In the genomic region with DNA sequence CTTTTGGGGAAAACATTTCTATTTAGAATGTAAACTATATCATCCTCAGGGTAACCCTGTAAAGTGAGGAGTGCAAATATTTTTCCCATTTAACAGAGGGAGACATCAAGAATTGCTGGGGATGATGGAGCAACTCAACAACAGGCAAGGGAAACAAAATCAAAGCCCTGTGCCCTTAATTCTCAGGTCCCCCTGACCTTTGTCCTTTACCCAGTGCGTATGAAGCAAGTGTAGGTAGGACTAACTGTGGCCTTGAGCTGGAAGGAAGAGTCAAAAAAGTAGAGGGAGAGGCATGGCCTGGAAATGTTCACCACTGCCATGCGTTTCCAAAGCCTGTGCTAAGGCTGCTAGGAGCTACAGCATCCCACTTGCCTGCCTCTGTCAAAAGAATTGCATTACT, we compare ENCODE assay signal across 20 cellular contexts.
DNase-seq lines count a peak whose midpoint lies in the region; ATAC-seq and TF ChIP-seq lines count a peak whose summit lies in the region.
"Had no signal": no experiment of that assay in that cellular context is flagged by ENCODE, and none has a peak within 500 bp of the region (broad histone marks: within the 10 kb centered on the region; RNA-seq: fewer than 3 reads in every experiment).

No MANE protein-coding gene starts in this region.

- no peak overlapping the region for H2AK5ac ChIP-seq in trophoblast cell (ENCODE audit: low read length)

- H2AFZ ChIP-seq in trophoblast cell (ENCODE audit: insufficient read depth, low read length, poor library complexity) = no peak overlapping the region

- H3K27me3 Mint-ChIP-seq in Calu3 (ENCODE audit: unreplicated experiment) = no peaks in the 10 kb centered on the region
- H3K27me3 Mint-ChIP-seq: CD4-positive, CD25-positive, alpha-beta regulatory T cell had no signal

- H3K14ac ChIP-seq in trophoblast cell (ENCODE audit: low read length) = no peak overlapping the region

- H3K9ac ChIP-seq in trophoblast cell (ENCODE audit: low read length) = no peak overlapping the region

- intact Hi-C loops in right lobe of liver (cut with DNase I) (no loop called here), Calu3 (cut with micrococcal nuclease; ENCODE audit: unreplicated experiment) (no loop called here)

- H4K91ac ChIP-seq in trophoblast cell (ENCODE audit: low read depth, low read length) = peak overlapping the region; percentile 19

- WGBS in right lobe of liver (ENCODE audit: insufficient coverage, low coverage, low lambda C conversion rate, missing lambda C conversion rate) = 27% methylated on average over 2 of the region's 2 CpGs
- no CpG with 5 or more reads among the region's 2 CpGs for WGBS in trophoblast cell (ENCODE audit: extremely low coverage, insufficient coverage, insufficient read length)

- H3K9me3 ChIP-seq in right lobe of liver (no peaks in the 10 kb centered on the region), trophoblast cell (ENCODE audit: insufficient read depth, low read depth, low read length) (no peaks in the 10 kb centered on the region)
- H3K9me3 ChIP-seq: Caco-2, HAP-1 had no signal

- BruUV-seq in Calu3 (replicated peaks; lab: Mats Ljungman, UMichigan) = no TSS peak

- peaks cover 17% of the 10 kb centered on the region for H3K9me3 Mint-ChIP-seq in Calu3 (ENCODE audit: low read depth, unreplicated experiment)
- H3K9me3 Mint-ChIP-seq: CD8-positive, alpha-beta T cell; HFFc6 had no signal

- H3K4me3 ChIP-seq in right lobe of liver = no peak overlapping the region
- H3K4me3 ChIP-seq in trophoblast cell (ENCODE audit: low read depth, low read length) = no peak overlapping the region
- H3K4me3 ChIP-seq: GM12878, HAP-1 had no signal

- TF ChIP-seq CTCF in right lobe of liver (IDR thresholded peaks at IDR 0.05) (no peak), Calu3 (IDR thresholded peaks at IDR 0.05; ENCODE audit: unreplicated experiment) (no peak)

- H3K79me2 ChIP-seq in trophoblast cell (ENCODE audit: control insufficient read depth, insufficient read depth, low read length, poor library complexity) = peaks cover 2% of the 10 kb centered on the region

- no peak overlapping the region for H3K23ac ChIP-seq in trophoblast cell (ENCODE audit: low read length)

- H3K4me3 Mint-ChIP-seq in Calu3 (ENCODE audit: low read depth, unreplicated experiment) = no peak overlapping the region
- H3K4me3 Mint-ChIP-seq: CD4-positive, CD25-positive, alpha-beta regulatory T cell; CD8-positive, alpha-beta T cell; HFFc6 had no signal

- DNase-seq in epithelial cell of prostate (ENCODE audit: low read depth, low spot score) (no peak), left lobe of liver (ENCODE audit: low spot score) (no peak), right lobe of liver (no peak), trophoblast cell (no peak), NCI-H524 treated with DMSO at 0.1 percent for 48 hours (lab: John Stamatoyannopoulos, UW) (no peak), Calu3 (no peak), putamen (ENCODE audit: low spot score) (no peak)
- DNase-seq: C1 segment of cervical spinal cord; Caco-2; CD4-positive, CD25-positive, alpha-beta regulatory T cell; CD8-positive, alpha-beta T cell; DMS 273 treated with DMSO at 0.1 percent for 48 hours; DMS79; EL; GDM1; GOT3; HFFc6 had no signal

- no peak overlapping the region for H4K12ac ChIP-seq in trophoblast cell (ENCODE audit: low read depth, low read length)

- H3K36me3 ChIP-seq in right lobe of liver = no peaks in the 10 kb centered on the region
- H3K36me3 ChIP-seq in trophoblast cell (ENCODE audit: control insufficient read depth in 1 of 2, insufficient read depth in 2 of 2, low read length in 2 of 2) = no peaks in the 10 kb centered on the region
- H3K36me3 ChIP-seq: HAP-1 had no signal

- H3K79me1 ChIP-seq in trophoblast cell (ENCODE audit: low read length) = peaks cover 4% of the 10 kb centered on the region

- TF ChIP-seq POLR2A in right lobe of liver (IDR thresholded peaks at IDR 0.05) = no peak

- peak overlapping the region; percentile 19 for H2BK120ac ChIP-seq in trophoblast cell (ENCODE audit: insufficient read depth, low read length, poor library complexity)

- no peak overlapping the region for H4K8ac ChIP-seq in trophoblast cell (ENCODE audit: low read depth, low read length)

- CTCF ChIA-PET in Calu3 (lab: Charles Lee) = no interaction called here

- no peak overlapping the region for H3K4ac ChIP-seq in trophoblast cell (ENCODE audit: low read depth, low read length)

- ATAC-seq in left lobe of liver (peak; percentile 54), right lobe of liver (peak; percentile 28 to 76 (median 54)), HG03342 (IDR thresholded peaks at IDR 0.05; ENCODE audit: unreplicated experiment) (no peak)
- ATAC-seq: CD8-positive, alpha-beta T cell; GM12878 had no signal

- no peak overlapping the region for H3K18ac ChIP-seq in trophoblast cell (ENCODE audit: low read length)

- no peaks in the 10 kb centered on the region for H3K36me3 Mint-ChIP-seq in Calu3 (ENCODE audit: insufficient read depth, unreplicated experiment)
- H3K36me3 Mint-ChIP-seq: CD4-positive, CD25-positive, alpha-beta regulatory T cell; CD8-positive, alpha-beta T cell had no signal

- H3K27me3 ChIP-seq in right lobe of liver (no peaks in the 10 kb centered on the region), trophoblast cell (ENCODE audit: insufficient read depth, low read length) (no peaks in the 10 kb centered on the region)

- no peaks in the 10 kb centered on the region for H3K4me1 Mint-ChIP-seq in Calu3 (ENCODE audit: low read depth, unreplicated experiment)
- H3K4me1 Mint-ChIP-seq: CD4-positive, CD25-positive, alpha-beta regulatory T cell had no signal

- H2BK12ac ChIP-seq in trophoblast cell (ENCODE audit: low read length) = peak overlapping the region; percentile 16

- H3K4me1 ChIP-seq in right lobe of liver (peaks cover 0 to 16% (median 0%) of the 10 kb centered on the region in 4 donors), trophoblast cell (ENCODE audit: control insufficient read depth in 1 of 2, insufficient read depth in 2 of 2, low read length in 2 of 2) (peaks cover 7 to 9% of the 10 kb centered on the region in 2 experiments)
- H3K4me1 ChIP-seq: HAP-1 had no signal

- no peak overlapping the region for H3K4me2 ChIP-seq in trophoblast cell (ENCODE audit: low read length)

- H3K27ac ChIP-seq in epithelial cell of prostate = peak overlapping the region; percentile 23
- H3K27ac ChIP-seq in right lobe of liver = no peak overlapping the region
- H3K27ac ChIP-seq in trophoblast cell (ENCODE audit: low read depth, low read length) = no peak overlapping the region

- H3K27ac Mint-ChIP-seq in Calu3 (ENCODE audit: unreplicated experiment) = no peak overlapping the region
- H3K27ac Mint-ChIP-seq: CD4-positive, CD25-positive, alpha-beta regulatory T cell; CD8-positive, alpha-beta T cell; HFFc6 had no signal

- no peak overlapping the region for H2BK5ac ChIP-seq in trophoblast cell (ENCODE audit: low read depth, low read length, poor library complexity)
